1 cellular context compared by ENCODE assay signal in the genomic region with DNA sequence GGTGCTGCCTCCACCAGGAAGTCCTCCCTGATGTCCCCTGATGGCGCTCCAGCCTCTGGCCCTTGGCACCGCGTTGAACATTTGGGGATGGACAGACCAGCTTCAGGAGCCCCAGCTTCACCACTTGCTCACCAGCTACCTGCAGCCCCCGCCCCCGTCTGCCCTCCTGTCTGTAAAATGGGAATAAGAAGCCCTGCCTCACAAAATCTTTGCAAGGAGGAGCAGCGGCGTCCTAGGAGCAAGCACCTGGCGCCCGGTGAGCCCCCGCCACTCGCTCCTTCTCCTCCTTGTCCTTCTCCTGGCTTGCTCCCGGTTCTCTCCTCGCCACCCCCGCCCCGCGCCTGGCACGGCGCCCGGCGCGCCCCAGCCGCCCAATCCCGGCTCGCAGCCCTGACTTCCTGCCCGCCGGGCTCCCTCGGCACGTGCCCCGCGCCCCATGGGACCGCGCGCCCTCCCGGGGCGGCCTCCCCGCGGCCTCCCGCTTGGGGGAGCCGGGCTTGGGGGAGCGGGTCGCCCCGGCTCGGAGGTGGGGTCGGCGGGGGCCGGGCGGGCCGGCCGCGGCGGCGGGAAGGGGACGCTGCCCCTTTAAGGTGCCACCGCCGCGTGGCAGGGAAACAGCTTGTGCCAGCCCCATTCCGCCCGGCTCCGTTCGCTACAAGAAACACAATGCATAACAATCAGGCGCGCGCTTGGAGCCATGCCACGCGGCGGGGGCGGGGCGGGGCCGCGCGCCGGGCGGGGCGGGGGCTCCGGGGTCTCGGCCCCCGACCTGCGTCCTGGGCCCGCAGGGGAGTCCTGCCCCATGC.
TF ChIP-seq lines count a peak whose summit lies in the region.

No MANE protein-coding gene starts in this region.

TF ChIP-seq in GM12878, 131 proteins besides CTCF, POLR2A, EP300 and RAD21:
- TF ChIP-seq GATAD2B (conservative IDR thresholded peaks at IDR 0.05; ENCODE audit: low read depth) (peak; percentile 48; the same call in 1 of the 2 replicates), BACH1 (IDR thresholded peaks at IDR 0.05; ENCODE audit: borderline replicate concordance) (0 out of 2 replicates have a peak, but pooled peaks have one; percentile 23), LARP7 (IDR thresholded peaks at IDR 0.05) (0 out of 2 replicates have a peak, but pooled peaks have one; percentile 50), TCF3 (IDR thresholded peaks at IDR 0.05; ENCODE audit: borderline replicate concordance, insufficient read depth, low read depth, low read length) (no peak), IKZF1 (conservative IDR thresholded peaks at IDR 0.05) (peak; percentile 74), SP1 (IDR thresholded peaks at IDR 0.05; ENCODE audit: low read depth, low read length) (no peak), BHLHE40 (IDR thresholded peaks at IDR 0.05; ENCODE audit: borderline replicate concordance in 1 of 2, low read depth in 2 of 2, low read length in 1 of 2) (peak; percentile 94 to 99)
- TF ChIP-seq, protein P1, sequence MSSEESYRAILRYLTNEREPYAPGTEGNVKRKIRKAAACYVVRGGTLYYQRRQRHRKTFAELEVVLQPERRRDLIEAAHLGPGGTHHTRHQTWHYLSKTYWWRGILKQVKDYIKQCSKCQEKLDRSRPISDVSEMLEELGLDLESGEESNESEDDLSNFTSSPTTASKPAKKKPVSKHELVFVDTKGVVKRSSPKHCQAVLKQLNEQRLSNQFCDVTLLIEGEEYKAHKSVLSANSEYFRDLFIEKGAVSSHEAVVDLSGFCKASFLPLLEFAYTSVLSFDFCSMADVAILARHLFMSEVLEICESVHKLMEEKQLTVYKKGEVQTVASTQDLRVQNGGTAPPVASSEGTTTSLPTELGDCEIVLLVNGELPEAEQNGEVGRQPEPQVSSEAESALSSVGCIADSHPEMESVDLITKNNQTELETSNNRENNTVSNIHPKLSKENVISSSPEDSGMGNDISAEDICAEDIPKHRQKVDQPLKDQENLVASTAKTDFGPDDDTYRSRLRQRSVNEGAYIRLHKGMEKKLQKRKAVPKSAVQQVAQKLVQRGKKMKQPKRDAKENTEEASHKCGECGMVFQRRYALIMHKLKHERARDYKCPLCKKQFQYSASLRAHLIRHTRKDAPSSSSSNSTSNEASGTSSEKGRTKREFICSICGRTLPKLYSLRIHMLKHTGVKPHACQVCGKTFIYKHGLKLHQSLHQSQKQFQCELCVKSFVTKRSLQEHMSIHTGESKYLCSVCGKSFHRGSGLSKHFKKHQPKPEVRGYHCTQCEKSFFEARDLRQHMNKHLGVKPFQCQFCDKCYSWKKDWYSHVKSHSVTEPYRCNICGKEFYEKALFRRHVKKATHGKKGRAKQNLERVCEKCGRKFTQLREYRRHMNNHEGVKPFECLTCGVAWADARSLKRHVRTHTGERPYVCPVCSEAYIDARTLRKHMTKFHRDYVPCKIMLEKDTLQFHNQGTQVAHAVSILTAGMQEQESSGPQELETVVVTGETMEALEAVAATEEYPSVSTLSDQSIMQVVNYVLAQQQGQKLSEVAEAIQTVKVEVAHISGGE (CRISPR knock-in tag; IDR thresholded peaks at IDR 0.05), result no peak
- TF ChIP-seq, protein P2, sequence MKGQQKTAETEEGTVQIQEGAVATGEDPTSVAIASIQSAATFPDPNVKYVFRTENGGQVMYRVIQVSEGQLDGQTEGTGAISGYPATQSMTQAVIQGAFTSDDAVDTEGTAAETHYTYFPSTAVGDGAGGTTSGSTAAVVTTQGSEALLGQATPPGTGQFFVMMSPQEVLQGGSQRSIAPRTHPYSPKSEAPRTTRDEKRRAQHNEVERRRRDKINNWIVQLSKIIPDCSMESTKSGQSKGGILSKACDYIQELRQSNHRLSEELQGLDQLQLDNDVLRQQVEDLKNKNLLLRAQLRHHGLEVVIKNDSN (IDR thresholded peaks at IDR 0.05; ENCODE audit: borderline replicate concordance, extremely low read length, insufficient read depth, low read depth, low read length), result peak; percentile 56
TF ChIP-seq in GM12878: peak in this region for 6.
